In the genomic region with DNA sequence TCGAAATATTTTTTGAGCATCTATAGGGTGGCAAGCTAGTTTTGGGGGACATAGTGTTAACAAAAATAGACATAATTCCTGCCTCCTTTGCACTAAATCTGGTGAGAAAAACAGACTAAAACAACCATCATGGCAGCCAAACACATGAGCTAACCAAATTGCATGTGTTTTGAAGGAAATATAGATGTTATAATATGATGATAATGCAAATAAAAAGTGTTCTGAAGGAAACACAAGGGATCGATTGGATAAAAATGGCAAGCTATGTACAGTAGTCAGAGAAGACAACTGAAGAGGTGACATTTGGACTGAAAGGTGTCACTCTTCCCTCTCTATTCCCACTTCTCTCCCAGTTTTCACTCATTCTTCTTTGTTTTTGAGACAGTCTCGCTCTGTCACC, we compare ENCODE assay signal across 26 cellular contexts.
"Had no signal": no experiment of that assay in that cellular context is flagged by ENCODE, and none has a peak within 500 bp of the region (broad histone marks: within the 10 kb centered on the region; RNA-seq: fewer than 3 reads in every experiment).

No MANE protein-coding gene starts in this region.

- H3K4me1 ChIP-seq: gastrocnemius medialis had no signal

- ATAC-seq: effector memory CD8-positive, alpha-beta T cell; esophagus mucosa; gastrocnemius medialis; left lung; left ventricle myocardium superior; mucosa of descending colon had no signal

- H3K36me3 ChIP-seq: esophagus squamous epithelium, gastrocnemius medialis, heart right ventricle, left lung, lower lobe of right lung had no signal

- FAIRE-seq: colon, endometrium, islet of Langerhans, keratinocyte had no signal

- H3K27me3 ChIP-seq: gastrocnemius medialis, heart right ventricle, left lung had no signal

- H3K4me3 ChIP-seq: coronary artery, esophagus squamous epithelium, gastrocnemius medialis, heart right ventricle, left lung, lower lobe of right lung, mucosa of descending colon had no signal

- H3K27ac ChIP-seq: epithelial cell of prostate, esophagus squamous epithelium, gastrocnemius medialis, left lung, lower lobe of right lung had no signal

- H3K9me3 ChIP-seq: esophagus squamous epithelium, gastrocnemius medialis, heart right ventricle, left lung, lower lobe of right lung, mucosa of descending colon had no signal

- DNase-seq: effector CD8-positive, alpha-beta T cell; effector memory CD8-positive, alpha-beta T cell; endodermal cell; erythroblast; esophagus squamous epithelium; foreskin fibroblast; foreskin melanocyte; gastrocnemius medialis; glutamatergic neuron; head of caudate nucleus; heart right ventricle; hippocampal formation; left cardiac atrium; left lung; left ventricle myocardium superior; lower lobe of right lung; mesenchymal stem cell; mucosa of descending colon; naive B cell had no signal
